15 cellular contexts compared by ENCODE assay signal in the genomic region with DNA sequence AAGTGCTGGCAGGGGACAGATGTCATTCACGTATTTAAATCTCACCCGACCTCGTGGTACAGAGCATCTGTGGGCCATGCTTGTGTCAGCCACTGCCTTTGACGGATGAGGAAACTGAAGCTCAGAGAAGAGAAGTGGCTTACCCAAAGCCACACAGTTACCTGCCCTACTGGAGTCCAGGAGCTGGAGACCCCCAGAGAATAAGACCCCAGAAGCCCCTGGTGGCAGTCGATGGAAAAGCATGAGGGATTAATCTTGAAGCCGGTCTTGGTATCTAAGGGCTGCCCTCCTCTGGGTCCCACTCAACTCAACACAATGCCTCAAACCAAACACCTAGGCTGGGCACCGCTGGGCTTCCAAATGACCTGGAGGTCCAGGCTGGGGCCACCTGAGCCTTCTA.
DNase-seq lines count a peak whose midpoint lies in the region; ATAC-seq and TF ChIP-seq lines count a peak whose summit lies in the region.
"Had no signal": no experiment of that assay in that cellular context is flagged by ENCODE, and none has a peak within 500 bp of the region (broad histone marks: within the 10 kb centered on the region; RNA-seq: fewer than 3 reads in every experiment).

No MANE protein-coding gene starts in this region.

- H3K23me2 ChIP-seq in H9 (ENCODE audit: insufficient read length, low read depth, low read length, poor library complexity, severe bottlenecking): no peaks in the 10 kb centered on the region

- no peaks in the 10 kb centered on the region for H3K79me2 ChIP-seq in H9 (ENCODE audit: insufficient read depth, low read length)

- no peak overlapping the region for H2AK5ac ChIP-seq in H9 (ENCODE audit: insufficient read length, low read length)

- H3K4me1 ChIP-seq in H9 (ENCODE audit: insufficient read depth, low read length): no peaks in the 10 kb centered on the region
- H3K4me1 ChIP-seq: Caco-2 had no signal

- no peaks in the 10 kb centered on the region for H3K79me1 ChIP-seq in H9 (ENCODE audit: insufficient read depth, low read depth, low read length, poor library complexity, severe bottlenecking)

- H2BK120ac ChIP-seq in H9 (ENCODE audit: low read depth, low read length, poor library complexity, severe bottlenecking): no peak overlapping the region

- peaks cover 4% of the 10 kb centered on the region; the same call in 1 of the 2 replicates for H3K27me3 Mint-ChIP-seq in H9 (ENCODE audit: low read depth)
- no peaks in the 10 kb centered on the region; the same call in 1 of the 2 replicates for H3K27me3 Mint-ChIP-seq in WTC11 (ENCODE audit: low read depth)
- peaks cover 2 to 16% (median 4%) of the 10 kb centered on the region in 5 donors for H3K27me3 Mint-ChIP-seq in naive thymus-derived CD8-positive, alpha-beta T cell

- TF ChIP-seq CTCF in BJ (IDR thresholded peaks at IDR 0.05; ENCODE audit: insufficient read depth, low read depth, low read length) (peak; percentile 31; the same call in 1 of the 2 replicates), H9 (conservative IDR thresholded peaks at IDR 0.05) (peak; percentile 62), WTC11 (IDR thresholded peaks at IDR 0.05) (peak; percentile 68), kidney epithelial cell (IDR thresholded peaks at IDR 0.05; ENCODE audit: insufficient read depth, low read length, poor library complexity, severe bottlenecking) (peak; percentile 7), lower leg skin (IDR thresholded peaks at IDR 0.05) (no peak)

- H4K20me1 ChIP-seq in H9 (ENCODE audit: control insufficient read depth, insufficient read depth, insufficient read length): no peaks in the 10 kb centered on the region

- ATAC-seq in WTC11: peak; percentile 38; the same call in 1 of the 2 replicates
- ATAC-seq in HG03460 (IDR thresholded peaks at IDR 0.05; ENCODE audit: unreplicated experiment): no peak
- no peak for ATAC-seq in naive thymus-derived CD8-positive, alpha-beta T cell

- CTCF ChIA-PET in BJ (lab: Yijun Ruan, JAX) (interaction anchor here (1.0 kb wide), 1 partner anchor 317 kb away, joined by 3 read pairs; no protein-coding TSS in a partner anchor), WTC11 (lab: Charles Lee) (interaction anchor here (0.6 to 3.4 kb wide), 17 partner anchors 9 to 305 kb away, joined by 3 to 21 read pairs (median 4); a partner anchor contains a TSS)

- no peak overlapping the region for H2BK15ac ChIP-seq in H9 (ENCODE audit: low read depth, low read length)

- H3K27ac Mint-ChIP-seq in H9: no peak overlapping the region; a peak in 1 of 7 replicates
- no peak overlapping the region for H3K27ac Mint-ChIP-seq in WTC11
- peak overlapping the region in 1 of 10 donors; percentile 7 for H3K27ac Mint-ChIP-seq in naive thymus-derived CD8-positive, alpha-beta T cell
- H3K27ac Mint-ChIP-seq: activated naive CD4-positive, alpha-beta T cell treated with anti-CD3 and anti-CD28 coated beads, Interleukin-2, amount 10 ng/mL, durations not matched to agents 7 days and 5 days; T-helper 1 cell treated with Interleukin-12 subunit alpha and Interleukin-12 subunit beta and Interleukin-4 antibody, amounts not matched to agents 30 μg/mL and 1 μg/mL, for 36 hours had no signal

- H3K4me1 Mint-ChIP-seq in H9 (peaks cover 3 to 9% of the 10 kb centered on the region in 2 experiments; a peak in 3 of 4 replicates), WTC11 (peaks cover 2% of the 10 kb centered on the region; the same call in 1 of the 2 replicates)
- H3K4me1 Mint-ChIP-seq in naive thymus-derived CD8-positive, alpha-beta T cell: no peaks in the 10 kb centered on the region
- H3K4me1 Mint-ChIP-seq: activated naive CD4-positive, alpha-beta T cell treated with anti-CD3 and anti-CD28 coated beads, Interleukin-2, amount 10 ng/mL, durations not matched to agents 7 days and 5 days had no signal

- H3K27me3 ChIP-seq in BJ (ENCODE audit: control insufficient read depth, insufficient read depth, low read length) (peaks cover 19% of the 10 kb centered on the region), H9 (ENCODE audit: insufficient read depth, low read length) (no peaks in the 10 kb centered on the region), kidney epithelial cell (ENCODE audit: control insufficient read depth, insufficient read depth, low read length) (peaks cover 37% of the 10 kb centered on the region)
- H3K27me3 ChIP-seq: MG63 had no signal

- no peak overlapping the region for H2BK12ac ChIP-seq in H9 (ENCODE audit: insufficient read length, low read depth, low read length)

- H3K4me3 ChIP-seq in BJ (ENCODE audit: low read depth, low read length): no peak overlapping the region
- no peak overlapping the region for H3K4me3 ChIP-seq in kidney epithelial cell (ENCODE audit: low read depth, low read length)
- H3K4me3 ChIP-seq in lower leg skin (ENCODE audit: low read depth, poor library complexity, severe bottlenecking): no peak overlapping the region
- H3K4me3 ChIP-seq: left ventricle myocardium inferior, MG63 had no signal

- no peak overlapping the region for H3T11ph ChIP-seq in H9 (ENCODE audit: low read length)

- H3K36me3 Mint-ChIP-seq in H9 (ENCODE audit: insufficient read depth in 1 of 3, low read depth in 3 of 3) (no peaks in the 10 kb centered on the region; a peak in 1 of 7 replicates), WTC11 (no peaks in the 10 kb centered on the region; the same call in 1 of the 2 replicates)
- no peaks in the 10 kb centered on the region for H3K36me3 Mint-ChIP-seq in naive thymus-derived CD8-positive, alpha-beta T cell
- H3K36me3 Mint-ChIP-seq: activated naive CD4-positive, alpha-beta T cell treated with anti-CD3 and anti-CD28 coated beads, Interleukin-2, amount 10 ng/mL, durations not matched to agents 7 days and 5 days had no signal

- no peak overlapping the region for H2BK5ac ChIP-seq in H9 (ENCODE audit: insufficient read length, low read length)

- H3K4me3 Mint-ChIP-seq in H9: no peak overlapping the region
- no peak overlapping the region for H3K4me3 Mint-ChIP-seq in WTC11
- no peak overlapping the region for H3K4me3 Mint-ChIP-seq in naive thymus-derived CD8-positive, alpha-beta T cell
- H3K4me3 Mint-ChIP-seq: activated naive CD4-positive, alpha-beta T cell treated with anti-CD3 and anti-CD28 coated beads, Interleukin-2, amount 10 ng/mL, durations not matched to agents 7 days and 5 days; T-helper 1 cell treated with Interleukin-12 subunit alpha and Interleukin-12 subunit beta and Interleukin-4 antibody, amounts not matched to agents 30 μg/mL and 1 μg/mL, for 36 hours had no signal

- H3K9me3 Mint-ChIP-seq in H9 (no peaks in the 10 kb centered on the region), WTC11 (no peaks in the 10 kb centered on the region)
- no peaks in the 10 kb centered on the region for H3K9me3 Mint-ChIP-seq in naive thymus-derived CD8-positive, alpha-beta T cell
- H3K9me3 Mint-ChIP-seq: activated naive CD4-positive, alpha-beta T cell treated with anti-CD3 and anti-CD28 coated beads, Interleukin-2, amount 10 ng/mL, durations not matched to agents 7 days and 5 days; T-helper 1 cell treated with Interleukin-12 subunit alpha and Interleukin-12 subunit beta and Interleukin-4 antibody, amounts not matched to agents 30 μg/mL and 1 μg/mL, for 36 hours had no signal

- no peak overlapping the region for H2AFZ ChIP-seq in H9 (ENCODE audit: low read length)

- no peak overlapping the region for H4K8ac ChIP-seq in H9 (replicated peaks; ENCODE audit: insufficient read length, low read depth, low read length)

- TF ChIP-seq POLR2A in lower leg skin (IDR thresholded peaks at IDR 0.05): no peak

- DNase-seq in BJ (ENCODE audit: low read depth): no peak
- no peak for DNase-seq in H9
- peak; percentile 50 for DNase-seq in WTC11 (ENCODE audit: low spot score)
- DNase-seq in kidney epithelial cell (ENCODE audit: low read depth): no peak
- DNase-seq in activated effector memory CD4-positive, alpha-beta T cell treated with Interleukin-2 at 50 U/mL for 16 hours: no peak
- DNase-seq in naive thymus-derived CD8-positive, alpha-beta T cell: no peak
- no peak for DNase-seq in lower leg skin (ENCODE audit: low spot score in 2 of 2)
- DNase-seq: activated naive CD4-positive, alpha-beta T cell treated with anti-CD3 and anti-CD28 coated beads, Interleukin-2, amount 10 ng/mL, durations not matched to agents 7 days and 5 days; Caco-2; left ventricle myocardium inferior; MG63; NCI-H2081; stimulated activated CD4-positive, alpha-beta T cell treated with anti-CD3 and anti-CD28 coated beads, Interleukin-15, amount 100 ng/mL, for 24 hours had no signal

- H3K9me3 ChIP-seq in H9 (ENCODE audit: control insufficient read depth, low read depth, low read length): no peaks in the 10 kb centered on the region
- H3K9me3 ChIP-seq: Caco-2, left ventricle myocardium inferior, MG63 had no signal

- H2BK20ac ChIP-seq in H9 (ENCODE audit: low read depth, low read length, poor library complexity, severe bottlenecking): no peak overlapping the region

- H3K36me3 ChIP-seq in BJ (ENCODE audit: control insufficient read depth, insufficient read depth, low read length) (no peaks in the 10 kb centered on the region), kidney epithelial cell (ENCODE audit: control insufficient read depth, insufficient read depth, low read length) (no peaks in the 10 kb centered on the region)
- H3K36me3 ChIP-seq: left ventricle myocardium inferior, MG63 had no signal

- intact Hi-C loops in lower leg skin (cut with DNase I; ENCODE audit: low total_unique reads): no loop called here

- no peak overlapping the region for H3K23ac ChIP-seq in H9 (ENCODE audit: insufficient read length, low read depth, low read length)

- no peak overlapping the region for H4K91ac ChIP-seq in H9 (ENCODE audit: insufficient read length, low read depth, low read length)

- no peak overlapping the region for H3K27ac ChIP-seq in H9 (ENCODE audit: insufficient read length, low read depth, low read length)
- H3K27ac ChIP-seq: left ventricle myocardium inferior had no signal

- H3K18ac ChIP-seq in H9 (ENCODE audit: insufficient read length, low read depth, low read length): no peak overlapping the region

- no peak overlapping the region for H3K4me2 ChIP-seq in H9 (ENCODE audit: insufficient read depth, insufficient read length, low read length)

- H3K56ac ChIP-seq in H9 (ENCODE audit: insufficient read length, low read depth, low read length): no peak overlapping the region

- no peak overlapping the region for H3K4ac ChIP-seq in H9 (ENCODE audit: low read depth, low read length)

- WGBS in H9 (ENCODE audit: extremely low coverage, insufficient read length, low lambda C conversion rate): no CpG with 5 or more reads among the region's 7 CpGs
- WGBS in lower leg skin, 2 donors: 73 to 76% methylated on average over 6 to 7 of the region's 7 CpGs

- H3K14ac ChIP-seq in H9 (ENCODE audit: insufficient read depth, low read length): no peak overlapping the region

- H3K9ac ChIP-seq in H9 (ENCODE audit: extremely low read depth, insufficient read length, low read length): no peak overlapping the region

- POLR2A ChIA-PET in BJ (lab: Charles Lee) (no interaction called here), WTC11 (lab: Charles Lee) (no interaction called here)
- POLR2A ChIA-PET in naive thymus-derived CD8-positive, alpha-beta T cell (lab: Charles Lee): no interaction called here

- no peak overlapping the region for H4K5ac ChIP-seq in H9 (ENCODE audit: insufficient read length, low read depth, low read length)

TF ChIP-seq in WTC11, 78 proteins besides CTCF, POLR2A, EP300 and RAD21 (continues in another document):
- TF ChIP-seq SP1 (CRISPR knock-in tag; conservative IDR thresholded peaks at IDR 0.05): no peak

Comparison
In these comparisons a context has a peak if more than half of its experiments do, and no peak if none do; other contexts are left out.
1. CTCF ChIP-seq: peak in BJ (single experiment), H9 (single experiment), WTC11 (single experiment) and kidney epithelial cell (single experiment); none in lower leg skin (0 of 3).